In genomic region chr17:79843917-79844815, GRCh38 we compare ENCODE assay signal across 1 cellular context.
TF ChIP-seq lines count a peak whose summit lies in the region.

No MANE protein-coding gene starts in this region.

TF ChIP-seq in IMR-90, 13 proteins besides CTCF, POLR2A, EP300 and RAD21 (continued from another document):
- TF ChIP-seq USF2 (IDR thresholded peaks at IDR 0.05; ENCODE audit: low read depth, low read length) (no peak), FOS (IDR thresholded peaks at IDR 0.05; ENCODE audit: low read depth, low read length) (no peak), CEBPB (IDR thresholded peaks at IDR 0.05; ENCODE audit: low read depth, low read length) (no peak), CHD1 (IDR thresholded peaks at IDR 0.05; ENCODE audit: low read depth, low read length) (no peak), RFX5 (IDR thresholded peaks at IDR 0.05; ENCODE audit: low read depth, low read length) (no peak), SMC3 (IDR thresholded peaks at IDR 0.05; ENCODE audit: low read depth, low read length) (no peak), RCOR1 (IDR thresholded peaks at IDR 0.05; ENCODE audit: insufficient replicate concordance, low read length) (no peak), ELK1 (IDR thresholded peaks at IDR 0.05; ENCODE audit: borderline replicate concordance, low read depth, low read length) (no peak), MAZ (IDR thresholded peaks at IDR 0.05; ENCODE audit: borderline replicate concordance, low read depth, low read length) (no peak), MAFK (IDR thresholded peaks at IDR 0.05; ENCODE audit: low read depth, low read length) (no peak)
TF ChIP-seq in IMR-90: peak in this region for 0.
